16 cellular contexts compared by ENCODE assay signal in the genomic region with DNA sequence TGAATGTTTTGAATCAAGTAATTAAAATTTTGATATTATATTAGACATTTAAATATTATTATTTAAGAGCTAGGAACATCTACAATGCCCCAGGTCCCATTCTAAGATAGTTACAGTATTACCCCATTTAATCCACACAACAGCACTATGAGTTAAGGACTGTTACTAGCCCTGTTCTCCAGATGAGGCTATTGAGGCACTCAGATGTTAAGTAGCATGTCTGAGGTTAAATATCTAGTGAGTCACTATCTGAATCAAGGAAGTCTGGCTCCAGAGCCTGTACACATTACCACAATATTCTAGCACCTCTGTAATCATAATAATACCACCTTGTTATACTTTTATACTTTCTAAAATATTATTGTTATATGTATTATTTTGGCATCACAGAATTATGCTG.
DNase-seq lines count a peak whose midpoint lies in the region; ATAC-seq and TF ChIP-seq lines count a peak whose summit lies in the region.
"Had no signal": no experiment of that assay in that cellular context is flagged by ENCODE, and none has a peak within 500 bp of the region (broad histone marks: within the 10 kb centered on the region; RNA-seq: fewer than 3 reads in every experiment).

No MANE protein-coding gene starts in this region.

- no peak overlapping the region for H3K9ac ChIP-seq in colonic mucosa (ENCODE audit: low read depth in 2 of 2, low read length in 2 of 2)

- peak; percentile 39 for ATAC-seq in mucosa of descending colon
- ATAC-seq in GM21529 (IDR thresholded peaks at IDR 0.05; ENCODE audit: unreplicated experiment) = no peak
- ATAC-seq: GM12878 had no signal

- H3K4me3 Mint-ChIP-seq in Calu3 (ENCODE audit: low read depth, unreplicated experiment) = no peak overlapping the region
- no peak overlapping the region for H3K4me3 Mint-ChIP-seq in activated T-helper 1 cell treated with anti-CD3 and anti-CD28 coated beads, Interleukin-12 subunit alpha, Interleukin-12 subunit beta, Interleukin-2, Interleukin-4 antibody, amounts not matched to agents 30 ng/mL and 10 ng/mL and 1 ng/mL, durations not matched to agents 14 hours and 24 hours and 36 hours
- H3K4me3 Mint-ChIP-seq: mesothelial cell of epicardium; T-helper 1 cell treated with Interleukin-12 subunit alpha and Interleukin-12 subunit beta and Interleukin-4 antibody, amounts not matched to agents 30 μg/mL and 1 μg/mL, for 36 hours had no signal

- peaks cover 14% of the 10 kb centered on the region for H3K36me3 Mint-ChIP-seq in Calu3 (ENCODE audit: insufficient read depth, unreplicated experiment)
- peaks cover 3% of the 10 kb centered on the region for H3K36me3 Mint-ChIP-seq in activated T-helper 1 cell treated with anti-CD3 and anti-CD28 coated beads, Interleukin-12 subunit alpha, Interleukin-12 subunit beta, Interleukin-2, Interleukin-4 antibody, amounts not matched to agents 30 ng/mL and 10 ng/mL and 1 ng/mL, durations not matched to agents 14 hours and 24 hours and 36 hours (ENCODE audit: low read depth)
- H3K36me3 Mint-ChIP-seq: mesothelial cell of epicardium had no signal

- H3K27ac ChIP-seq in colonic mucosa = peak overlapping the region; percentile 61
- H3K27ac ChIP-seq: adrenal gland had no signal

- peaks cover 11% of the 10 kb centered on the region for H3K4me1 ChIP-seq in colonic mucosa
- H3K4me1 ChIP-seq in mucosa of descending colon (ENCODE audit: low read depth) = peaks cover 11% of the 10 kb centered on the region
- H3K4me1 ChIP-seq: adrenal gland had no signal

- no peaks in the 10 kb centered on the region for H3K9me3 Mint-ChIP-seq in Calu3 (ENCODE audit: low read depth, unreplicated experiment)
- no peaks in the 10 kb centered on the region for H3K9me3 Mint-ChIP-seq in activated T-helper 1 cell treated with anti-CD3 and anti-CD28 coated beads, Interleukin-12 subunit alpha, Interleukin-12 subunit beta, Interleukin-2, Interleukin-4 antibody, amounts not matched to agents 30 ng/mL and 10 ng/mL and 1 ng/mL, durations not matched to agents 14 hours and 24 hours and 36 hours
- H3K9me3 Mint-ChIP-seq: mesothelial cell of epicardium; T-helper 1 cell treated with Interleukin-12 subunit alpha and Interleukin-12 subunit beta and Interleukin-4 antibody, amounts not matched to agents 30 μg/mL and 1 μg/mL, for 36 hours had no signal

- H3K4me3 ChIP-seq in colonic mucosa = no peak overlapping the region
- no peak overlapping the region for H3K4me3 ChIP-seq in mucosa of descending colon
- H3K4me3 ChIP-seq: adrenal gland, GM12878 had no signal

- no peaks in the 10 kb centered on the region for H3K9me3 ChIP-seq in colonic mucosa
- no peaks in the 10 kb centered on the region for H3K9me3 ChIP-seq in mucosa of descending colon
- H3K9me3 ChIP-seq: adrenal gland had no signal

- H3K27me3 Mint-ChIP-seq in Calu3 (ENCODE audit: unreplicated experiment) = no peaks in the 10 kb centered on the region
- peaks cover 18% of the 10 kb centered on the region for H3K27me3 Mint-ChIP-seq in activated T-helper 1 cell treated with anti-CD3 and anti-CD28 coated beads, Interleukin-12 subunit alpha, Interleukin-12 subunit beta, Interleukin-2, Interleukin-4 antibody, amounts not matched to agents 30 ng/mL and 10 ng/mL and 1 ng/mL, durations not matched to agents 14 hours and 24 hours and 36 hours (ENCODE audit: insufficient read depth)

- BruUV-seq in Calu3 (replicated peaks; lab: Mats Ljungman, UMichigan) = no TSS peak

- TF ChIP-seq CTCF in Calu3 (IDR thresholded peaks at IDR 0.05; ENCODE audit: unreplicated experiment) (no peak), colonic mucosa (IDR thresholded peaks at IDR 0.05) (no peak), mucosa of descending colon (IDR thresholded peaks at IDR 0.05) (no peak)

- DNase-seq in Calu3 (no peak), M059J (ENCODE audit: low read depth) (peak; percentile 63), colonic mucosa (no peak), mucosa of descending colon (no peak), posterior cingulate gyrus (no peak), NCI-H2107 treated with DMSO at 0.1 percent for 48 hours (lab: John Stamatoyannopoulos, UW; ENCODE audit: unreplicated experiment) (no peak)
- DNase-seq in activated T-helper 1 cell treated with anti-CD3 and anti-CD28 coated beads, Interleukin-12 subunit alpha, Interleukin-12 subunit beta, Interleukin-2, Interleukin-4 antibody, amounts not matched to agents 30 ng/mL and 10 ng/mL and 1 ng/mL, durations not matched to agents 14 hours and 24 hours and 36 hours (ENCODE audit: low spot score) = no peak
- DNase-seq: activated CD4-positive, alpha-beta T cell treated with anti-CD3 and anti-CD28 coated beads for 1 hour; adrenal gland; DND-41; NCI-H1092; NCI-H345 had no signal

- H3K36me3 ChIP-seq in colonic mucosa (no peaks in the 10 kb centered on the region), mucosa of descending colon (ENCODE audit: low read depth) (no peaks in the 10 kb centered on the region)
- H3K36me3 ChIP-seq: adrenal gland had no signal

- H3K4me1 Mint-ChIP-seq in Calu3 (ENCODE audit: low read depth, unreplicated experiment) = peaks cover 57% of the 10 kb centered on the region
- peaks cover 56% of the 10 kb centered on the region for H3K4me1 Mint-ChIP-seq in activated T-helper 1 cell treated with anti-CD3 and anti-CD28 coated beads, Interleukin-12 subunit alpha, Interleukin-12 subunit beta, Interleukin-2, Interleukin-4 antibody, amounts not matched to agents 30 ng/mL and 10 ng/mL and 1 ng/mL, durations not matched to agents 14 hours and 24 hours and 36 hours (ENCODE audit: low read depth)

- CTCF ChIA-PET in Calu3 (lab: Charles Lee) = no interaction called here

- intact Hi-C loops in Calu3 (cut with micrococcal nuclease; ENCODE audit: unreplicated experiment) = loop anchor here (2.0 to 5.0 kb wide), 5 partner anchors 26 to 208 kb away; no protein-coding TSS in a partner anchor
- intact Hi-C loops in colonic mucosa (cut with DNase I) = loop anchor here (10.0 kb wide), 1 partner anchor 54 kb away; no protein-coding TSS in a partner anchor
- intact Hi-C loops in mucosa of descending colon (cut with DNase I, micrococcal nuclease) = loop anchor here in 1 of 2 donors (10.0 kb wide), 1 partner anchor 76 kb away; no protein-coding TSS in a partner anchor
- intact Hi-C loops in posterior cingulate gyrus (cut with DNase I) = loop anchor here (10.0 kb wide), 1 partner anchor 204 kb away; no protein-coding TSS in a partner anchor
- intact Hi-C loops in activated T-helper 1 cell treated with anti-CD3 and anti-CD28 coated beads, Interleukin-12 subunit alpha, Interleukin-12 subunit beta, Interleukin-2, Interleukin-4 antibody, amounts not matched to agents 30 ng/mL and 10 ng/mL and 1 ng/mL, durations not matched to agents 14 hours and 24 hours and 36 hours (cut with micrococcal nuclease) = no loop called here

- no peaks in the 10 kb centered on the region for H3K27me3 ChIP-seq in colonic mucosa
- H3K27me3 ChIP-seq: adrenal gland had no signal

- H3K27ac Mint-ChIP-seq in Calu3 (ENCODE audit: unreplicated experiment) = peak overlapping the region; percentile 60
- H3K27ac Mint-ChIP-seq in activated T-helper 1 cell treated with anti-CD3 and anti-CD28 coated beads, Interleukin-12 subunit alpha, Interleukin-12 subunit beta, Interleukin-2, Interleukin-4 antibody, amounts not matched to agents 30 ng/mL and 10 ng/mL and 1 ng/mL, durations not matched to agents 14 hours and 24 hours and 36 hours = no peak overlapping the region
- H3K27ac Mint-ChIP-seq: mesothelial cell of epicardium; T-helper 1 cell treated with Interleukin-12 subunit alpha and Interleukin-12 subunit beta and Interleukin-4 antibody, amounts not matched to agents 30 μg/mL and 1 μg/mL, for 36 hours had no signal
